Comparison of ENCODE assay signal across 8 cellular contexts in the genomic region with DNA sequence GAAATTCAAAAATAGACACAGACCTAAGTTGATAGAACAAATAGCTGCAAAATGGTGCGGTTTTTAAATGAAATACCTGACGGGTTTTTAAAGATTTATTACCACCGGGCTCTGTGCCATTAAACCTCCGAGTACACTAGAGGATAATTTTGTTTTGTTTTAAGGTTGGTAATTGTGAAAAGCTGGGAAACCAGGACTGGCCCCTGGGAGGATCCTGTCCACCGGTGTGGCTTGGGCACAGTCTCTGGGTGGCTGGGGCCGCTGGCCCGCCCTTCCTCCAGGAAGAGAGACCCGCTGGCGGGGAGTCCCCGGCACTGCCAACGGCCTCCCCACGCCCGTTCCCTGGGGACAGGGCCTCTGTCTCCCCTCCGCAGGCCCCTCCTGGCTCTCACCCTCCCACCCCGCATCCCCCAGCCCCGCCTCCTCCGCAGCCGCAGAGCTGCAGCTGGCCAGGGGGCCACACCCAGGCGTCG. TPM values are rescaled to one million over a fixed set of nuclear protein-coding genes. Genes with fewer than 3 reads are reported as not detected.
A peak's percentile ranks its signal among the peaks of the same experiment; 100 is the strongest.
DNase-seq lines count a peak whose midpoint lies in the region; ATAC-seq, FAIRE-seq and TF ChIP-seq lines count a peak whose summit lies in the region.

No MANE protein-coding gene starts in this region.

- peak in 1 of 2 experiments; percentile 34 for DNase-seq in Caco-2
- peak; percentile 50 for DNase-seq in LoVo (ENCODE audit: low spot score)
- peak; percentile 54 for DNase-seq in amniotic epithelial cell (ENCODE audit: low read depth)
- DNase-seq in keratinocyte (ENCODE audit: low read depth, low spot score), result no peak
- peak; percentile 48 to 69 for DNase-seq in thyroid gland
- DNase-seq in amniotic stem cell (lab: John Stamatoyannopoulos, UW), result no peak

- intact Hi-C loops in Caco-2 (cut with micrococcal nuclease; ENCODE audit: unreplicated experiment), result loop anchor here (1.0 kb wide), 1 partner anchor 15 kb away; no protein-coding TSS in a partner anchor
- intact Hi-C loops in thyroid gland (cut with DNase I), result no loop called here

- H3K36me3 ChIP-seq in Caco-2 (ENCODE audit: control insufficient read depth, insufficient read depth, low read length), result no peaks in the 10 kb centered on the region
- no peaks in the 10 kb centered on the region for H3K36me3 ChIP-seq in keratinocyte (ENCODE audit: control insufficient read depth in 2 of 2, extremely low read depth in 1 of 2, insufficient read depth in 2 of 2, low read length in 2 of 2)
- H3K36me3 ChIP-seq in thyroid gland, result no peaks in the 10 kb centered on the region

- H3K4me3 ChIP-seq in Caco-2 (ENCODE audit: low read depth, low read length) (peak overlapping the region; percentile 35), keratinocyte (ENCODE audit: control insufficient read depth in 2 of 3, extremely low read depth in 1 of 3, insufficient read depth in 2 of 3, low read depth in 1 of 3, low read length in 3 of 3) (peak overlapping the region; percentile 50 to 67 (median 63)), thyroid gland (replicated peaks in 1 of 3) (peak overlapping the region in 2 of 3 donors; percentile 40 to 62)

- no peaks in the 10 kb centered on the region for H3K9me3 ChIP-seq in Caco-2
- no peaks in the 10 kb centered on the region for H3K9me3 ChIP-seq in keratinocyte (ENCODE audit: control insufficient read depth, low read depth, low read length)
- no peaks in the 10 kb centered on the region for H3K9me3 ChIP-seq in thyroid gland

- H3K4me2 ChIP-seq in keratinocyte (ENCODE audit: control insufficient read depth, extremely low read depth, insufficient read depth, low read depth, low read length), result peak overlapping the region; percentile 79

- peaks cover 7% of the 10 kb centered on the region for H3K27me3 Mint-ChIP-seq in Caco-2 (ENCODE audit: insufficient read depth, unreplicated experiment)

- CTCF ChIA-PET in Caco-2 (lab: Charles Lee), result interaction anchor here (0.6 to 5.7 kb wide), 6 partner anchors 12 to 428 kb away, joined by 3 to 30 read pairs (median 3); no protein-coding TSS in a partner anchor

- no peaks in the 10 kb centered on the region for H4K20me1 ChIP-seq in keratinocyte (ENCODE audit: control insufficient read depth, extremely low read depth, insufficient read depth, low read length)

- whole genome bisulfite sequencing in thyroid gland, 2 donors, result 2 to 3% methylated on average over 11 to 20 of the region's 20 CpGs

- H3K9ac ChIP-seq in keratinocyte (ENCODE audit: control insufficient read depth, extremely low read depth, insufficient read depth, low read length), result peak overlapping the region; percentile 66

- TF ChIP-seq CTCF in Caco-2 (IDR thresholded peaks at IDR 0.05; ENCODE audit: insufficient read depth in 1 of 2, low read depth in 1 of 2, low read length in 1 of 2, severe bottlenecking in 1 of 2, unreplicated experiment in 1 of 2) (no peak), keratinocyte (optimal IDR thresholded peaks at IDR 0.05 in 1 of 3, IDR thresholded peaks at IDR 0.05 in 1 of 3, conservative IDR thresholded peaks at IDR 0.05 in 1 of 3; ENCODE audit: extremely low read depth in 1 of 3, insufficient read depth in 2 of 3, low read length in 3 of 3) (no peak), thyroid gland (IDR thresholded peaks at IDR 0.05) (no peak)

- ATAC-seq in GM21381 (IDR thresholded peaks at IDR 0.05; ENCODE audit: unreplicated experiment) (peak; percentile 48), GM19324 (IDR thresholded peaks at IDR 0.05; ENCODE audit: low FRiP score, unreplicated experiment) (no peak)

- BruUV-seq in Caco-2 (replicated peaks; lab: Mats Ljungman, UMichigan), result no TSS peak

- H3K4me1 ChIP-seq in Caco-2 (peaks cover 6% of the 10 kb centered on the region), keratinocyte (ENCODE audit: control insufficient read depth, extremely low read depth, insufficient read depth, low read length) (peaks cover 56% of the 10 kb centered on the region), thyroid gland (peaks cover 4 to 8% of the 10 kb centered on the region in 2 donors)

- dilution Hi-C loops in keratinocyte (cut with MboI; ENCODE audit: extremely low pct_ligation_motif_present, low sequenced_read_pairs), result no loop called here

- peaks cover 6% of the 10 kb centered on the region for H3K4me1 Mint-ChIP-seq in Caco-2 (ENCODE audit: low read depth, unreplicated experiment)

- no peaks in the 10 kb centered on the region for H3K9me1 ChIP-seq in keratinocyte (ENCODE audit: control insufficient read depth, extremely low read depth, insufficient read depth, low read length)

- peak; percentile 43 for FAIRE-seq in keratinocyte (lab: Jason Lieb, UNC)

- H2AFZ ChIP-seq in keratinocyte (ENCODE audit: control insufficient read depth, low read length), result peak overlapping the region; percentile 62

- no peak for TF ChIP-seq POLR2A in thyroid gland (IDR thresholded peaks at IDR 0.05)

- no peak overlapping the region for H3K27ac Mint-ChIP-seq in Caco-2 (ENCODE audit: unreplicated experiment)

- no peaks in the 10 kb centered on the region for H3K36me3 Mint-ChIP-seq in Caco-2 (ENCODE audit: insufficient read depth, unreplicated experiment)

- peak overlapping the region; percentile 70 for H3K4me3 Mint-ChIP-seq in Caco-2 (ENCODE audit: unreplicated experiment)

- H3K79me2 ChIP-seq in keratinocyte (ENCODE audit: control insufficient read depth, insufficient read depth, low read length), result no peaks in the 10 kb centered on the region

- H3K27ac ChIP-seq in keratinocyte (ENCODE audit: control insufficient read depth, insufficient read depth, low read length) (peak overlapping the region; percentile 57), thyroid gland (peak overlapping the region; percentile 43 to 68 (median 68))

- H3K9me3 Mint-ChIP-seq in Caco-2 (ENCODE audit: unreplicated experiment), result no peaks in the 10 kb centered on the region

- H3K27me3 ChIP-seq in Caco-2 (replicated peaks; ENCODE audit: control insufficient read depth, insufficient read depth, low read length) (no peaks in the 10 kb centered on the region; the same call in 1 of the 2 replicates), keratinocyte (ENCODE audit: control insufficient read depth, extremely low read depth, insufficient read depth, low read length) (no peaks in the 10 kb centered on the region), thyroid gland (no peaks in the 10 kb centered on the region)

- POLR2A ChIA-PET in Caco-2 (lab: Charles Lee), result no interaction called here

RNA-seq across cellular contexts. Expression of a gene that starts 13.8 kb away (rescaled TPM):
- not detected in 2 replicates for total RNA-seq in Caco-2 (2022)
- polyA plus RNA-seq in keratinocyte, result 0.59 to 1.4 TPM (median 0.77 TPM) in 3 replicates
- 0.24 TPM for polyA plus RNA-seq in keratinocyte (2011; ENCODE audit: low read depth)
- 0.58 and 0.71 TPM in 2 replicates for polyA plus RNA-seq in keratinocyte (2011; cell fraction: cytosol; rRNA removed)
- 1.2 and 1.6 TPM in 2 replicates for polyA plus RNA-seq in keratinocyte (2011; cell fraction: nucleus; rRNA removed)
- 0.52 and 0.69 TPM in 2 replicates for polyA plus RNA-seq in keratinocyte (2012; ENCODE audit: low replicate concordance)
- polyA minus RNA-seq in keratinocyte, result 0.38 to 2.1 TPM (median 1.0 TPM) in 3 replicates
- polyA minus RNA-seq in keratinocyte (2011; cell fraction: cytosol; rRNA and poly(A)+ RNA removed), result 1.3 TPM
- polyA minus RNA-seq in keratinocyte (2011; cell fraction: nucleus; rRNA and poly(A)+ RNA removed), result 0.74 and 1.6 TPM in 2 replicates
- 1 to 10 TPM in 2 of 4 donors, under 1 TPM in 2; 0.40 to 2.7 (median 1.2) TPM for total RNA-seq in thyroid gland

RNA-seq across cellular contexts. Expression of a gene that starts 37.8 kb away (rescaled TPM):
- total RNA-seq in Caco-2 (2022), result 0.11 TPM in 1 of 2 replicates, not detected in the other
- polyA plus RNA-seq in keratinocyte, result 21.2 to 75.2 TPM (median 37.1 TPM) in 3 replicates
- 6.4 TPM for polyA plus RNA-seq in keratinocyte (2011; ENCODE audit: low read depth)
- polyA plus RNA-seq in keratinocyte (2011; cell fraction: cytosol; rRNA removed), result 34.5 and 40.4 TPM in 2 replicates
- 57.7 and 84.9 TPM in 2 replicates for polyA plus RNA-seq in keratinocyte (2011; cell fraction: nucleus; rRNA removed)
- polyA plus RNA-seq in keratinocyte (2012; ENCODE audit: low replicate concordance), result 21.3 and 29.2 TPM in 2 replicates
- polyA minus RNA-seq in keratinocyte, result 8.5 to 35.0 TPM (median 15.4 TPM) in 3 replicates
- polyA minus RNA-seq in keratinocyte (2011; cell fraction: cytosol; rRNA and poly(A)+ RNA removed), result 15.9 TPM
- 12.5 and 15.3 TPM in 2 replicates for polyA minus RNA-seq in keratinocyte (2011; cell fraction: nucleus; rRNA and poly(A)+ RNA removed)
- not detected for total RNA-seq in thyroid gland

RNA-seq across cellular contexts. Expression of a gene that starts 37.8 kb away (rescaled TPM):
- total RNA-seq in Caco-2 (2022) (not detected in 2 replicates), thyroid gland (under 1 TPM in 2 of 4 donors, not detected in 2; 0.11 to 0.81 TPM)
- polyA plus RNA-seq in keratinocyte, result 0.06 to 0.12 TPM (median 0.09 TPM) in 3 replicates
- polyA plus RNA-seq in keratinocyte (2011; ENCODE audit: low read depth), result not detected
- polyA plus RNA-seq in keratinocyte (2011; cell fraction: cytosol; rRNA removed), result 0.04 TPM in 1 of 2 replicates, not detected in the other
- 0.16 and 0.27 TPM in 2 replicates for polyA plus RNA-seq in keratinocyte (2011; cell fraction: nucleus; rRNA removed)
- 0.08 and 0.30 TPM in 2 replicates for polyA plus RNA-seq in keratinocyte (2012; ENCODE audit: low replicate concordance)
- polyA minus RNA-seq in keratinocyte, result not detected in 3 replicates
- polyA minus RNA-seq in keratinocyte (2011; cell fraction: cytosol; rRNA and poly(A)+ RNA removed), result not detected
- polyA minus RNA-seq in keratinocyte (2011; cell fraction: nucleus; rRNA and poly(A)+ RNA removed), result 0.16 TPM in 1 of 2 replicates, not detected in the other

Comparison
In these comparisons a context has a peak if more than half of its experiments do, and no peak if none do; other contexts are left out.
1. DNase-seq: peak in LoVo (single experiment), amniotic epithelial cell (single experiment) and thyroid gland (2 of 2); none in keratinocyte (single experiment) and amniotic stem cell (single experiment).
2. Peak in every context shown above with its lines, with median percentiles within 50 percentile points of each other: H3K4me3 ChIP-seq.